In the genomic region with DNA sequence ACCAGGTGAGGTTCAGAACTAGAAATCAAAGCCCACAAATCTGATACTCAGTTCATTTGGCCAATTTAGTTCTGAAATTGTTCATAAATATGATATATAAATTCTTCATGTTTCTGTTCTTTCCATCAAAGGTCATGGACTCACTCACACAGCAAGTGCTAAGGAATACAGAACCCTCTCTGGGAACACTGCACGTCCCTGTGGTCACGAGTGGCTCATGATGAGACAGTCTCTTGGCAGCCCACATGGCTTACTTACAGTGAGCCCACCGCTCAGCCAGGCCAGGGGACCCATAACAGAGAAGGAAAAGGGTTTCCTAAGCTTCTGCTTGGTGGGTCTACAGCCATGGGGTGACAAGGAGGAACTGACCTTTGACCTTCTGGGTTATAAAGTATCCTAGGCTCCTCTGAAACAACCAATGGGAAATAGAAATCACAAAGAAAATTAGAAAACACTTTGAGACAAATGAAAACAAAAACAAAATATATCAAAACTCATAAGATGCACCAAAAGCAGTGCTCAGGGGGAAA, we compare ENCODE assay signal across 22 cellular contexts.
DNase-seq lines count a peak whose midpoint lies in the region; ATAC-seq and TF ChIP-seq lines count a peak whose summit lies in the region.
"Had no signal": no experiment of that assay in that cellular context is flagged by ENCODE, and none has a peak within 500 bp of the region (broad histone marks: within the 10 kb centered on the region; RNA-seq: fewer than 3 reads in every experiment).

No MANE protein-coding gene starts in this region.

- H3K4me3 Mint-ChIP-seq in activated T-cell treated with anti-CD3 and anti-CD28 coated beads, Interleukin-2, amount 50 U/mL, for 24 hours, result no peak overlapping the region
- H3K4me3 Mint-ChIP-seq: naive B cell, T-helper 17 cell had no signal

- no peak overlapping the region for H3K4me3 ChIP-seq in AG10803 (ENCODE audit: low read length)
- no peak overlapping the region for H3K4me3 ChIP-seq in choroid plexus epithelial cell (ENCODE audit: low read depth, low read length)
- no peak overlapping the region for H3K4me3 ChIP-seq in muscle layer of duodenum (ENCODE audit: low read depth in 1 of 2, low read length in 2 of 2)

- DNase-seq in AG10803 (ENCODE audit: low read depth), result peak; percentile 29
- DNase-seq in LHCN-M2 (ENCODE audit: low read depth), result peak; percentile 55
- DNase-seq in choroid plexus epithelial cell (ENCODE audit: low read depth), result peak; percentile 22
- no peak for DNase-seq in T-helper 2 cell
- DNase-seq in activated T-cell treated with anti-CD3 and anti-CD28 coated beads, Interleukin-2, amount 50 U/mL, for 24 hours, result no peak
- DNase-seq: activated CD4-positive, alpha-beta T cell treated with anti-CD3 and anti-CD28 coated beads, Interleukin-2, amount 50 U/mL, for 48 hours; activated gamma-delta T cell; C1 segment of cervical spinal cord; GDM1; hypothalamus; mammary epithelial cell; naive B cell; NCI-H1105; NCI-H2029 treated with DMSO at 0.1 percent for 48 hours; NCI-H345; right cardiac atrium; substantia nigra; T-helper 17 cell; WERI-Rb-1 had no signal

- H3K27ac ChIP-seq in muscle layer of duodenum (ENCODE audit: low read length), result peak overlapping the region; percentile 56
- H3K27ac ChIP-seq: WERI-Rb-1 had no signal

- H3K9me3 Mint-ChIP-seq in activated T-cell treated with anti-CD3 and anti-CD28 coated beads, Interleukin-2, amount 50 U/mL, for 24 hours, result no peaks in the 10 kb centered on the region
- H3K9me3 Mint-ChIP-seq: naive B cell had no signal

- peaks cover 8 to 17% of the 10 kb centered on the region in 2 donors for H3K4me1 ChIP-seq in muscle layer of duodenum (ENCODE audit: control insufficient read depth in 1 of 2, insufficient read depth in 2 of 2, low read length in 2 of 2)

- peaks cover 2 to 3% of the 10 kb centered on the region in 2 donors for H3K36me3 ChIP-seq in muscle layer of duodenum (ENCODE audit: control insufficient read depth in 1 of 2, insufficient read depth in 2 of 2, low read length in 2 of 2)
- H3K36me3 ChIP-seq: WERI-Rb-1 had no signal

- H3K36me3 Mint-ChIP-seq in activated T-cell treated with anti-CD3 and anti-CD28 coated beads, Interleukin-2, amount 50 U/mL, for 24 hours (ENCODE audit: low read depth), result peaks cover under 1% of the 10 kb centered on the region
- H3K36me3 Mint-ChIP-seq: naive B cell had no signal

- ATAC-seq in esophagus mucosa (no peak), GM18909 (IDR thresholded peaks at IDR 0.05; ENCODE audit: poor library complexity, unreplicated experiment) (no peak)
- ATAC-seq: T-helper 17 cell had no signal

- peaks cover 4% of the 10 kb centered on the region for H3K4me1 Mint-ChIP-seq in activated T-cell treated with anti-CD3 and anti-CD28 coated beads, Interleukin-2, amount 50 U/mL, for 24 hours (ENCODE audit: low read depth)
- H3K4me1 Mint-ChIP-seq: T-helper 17 cell had no signal

- H3K27me3 ChIP-seq in muscle layer of duodenum (ENCODE audit: low read depth, low read length), result no peaks in the 10 kb centered on the region

- H3K9me3 ChIP-seq in muscle layer of duodenum (ENCODE audit: control insufficient read depth in 1 of 2, low read length in 2 of 2), result no peaks in the 10 kb centered on the region

- no peak for TF ChIP-seq CTCF in AG10803 (conservative IDR thresholded peaks at IDR 0.05; ENCODE audit: low read length)
- TF ChIP-seq CTCF in choroid plexus epithelial cell (conservative IDR thresholded peaks at IDR 0.05; ENCODE audit: low read depth, low read length), result no peak

- no peaks in the 10 kb centered on the region for H3K27me3 Mint-ChIP-seq in activated T-cell treated with anti-CD3 and anti-CD28 coated beads, Interleukin-2, amount 50 U/mL, for 24 hours
- H3K27me3 Mint-ChIP-seq: naive B cell, T-helper 17 cell had no signal

- no peak overlapping the region for H3K27ac Mint-ChIP-seq in activated T-cell treated with anti-CD3 and anti-CD28 coated beads, Interleukin-2, amount 50 U/mL, for 24 hours

Comparison
In these comparisons a context has a peak if more than half of its experiments do, and no peak if none do; other contexts are left out.
1. DNase-seq: peak in AG10803 (single experiment), LHCN-M2 (single experiment) and choroid plexus epithelial cell (single experiment); none in T-helper 2 cell (0 of 5) and activated T-cell treated with anti-CD3 and anti-CD28 coated beads, Interleukin-2, amount 50 U/mL, for 24 hours (single experiment).